In genomic region chr13:48437381-48437780, GRCh38 we compare ENCODE assay signal across 12 cellular contexts. TPM values are rescaled to one million over a fixed set of nuclear protein-coding genes. Genes with fewer than 3 reads are reported as not detected.
DNase-seq lines count a peak whose midpoint lies in the region; ATAC-seq and TF ChIP-seq lines count a peak whose summit lies in the region.
"Had no signal": no experiment of that assay in that cellular context is flagged by ENCODE, and none has a peak within 500 bp of the region (broad histone marks: within the 10 kb centered on the region; RNA-seq: fewer than 3 reads in every experiment).

No MANE protein-coding gene starts in this region.

- no peak overlapping the region for H2BK5ac ChIP-seq in mesenchymal stem cell (ENCODE audit: low read depth, low read length, poor library complexity, severe bottlenecking)

- ATAC-seq in HG02973 (IDR thresholded peaks at IDR 0.05; ENCODE audit: unreplicated experiment) (no peak), GM21737 (IDR thresholded peaks at IDR 0.05; ENCODE audit: unreplicated experiment) (no peak)
- ATAC-seq: A549 had no signal

- no peak for TF ChIP-seq POLR2A in esophagus squamous epithelium (IDR thresholded peaks at IDR 0.05)

- H3K27ac Mint-ChIP-seq in immature natural killer cell = no peak overlapping the region

- no peak overlapping the region for H2AFZ ChIP-seq in mesenchymal stem cell (ENCODE audit: low read depth, low read length)

- H3K9me3 ChIP-seq in esophagus squamous epithelium (no peaks in the 10 kb centered on the region), mesenchymal stem cell (ENCODE audit: control insufficient read depth, low read length) (no peaks in the 10 kb centered on the region)
- H3K9me3 ChIP-seq: A549, neutrophil had no signal

- H3K9ac ChIP-seq in mesenchymal stem cell (ENCODE audit: low read length) = peak overlapping the region; percentile 60

- H2AK5ac ChIP-seq in mesenchymal stem cell (ENCODE audit: low read length, severe bottlenecking) = no peak overlapping the region

- peaks cover 12 to 23% of the 10 kb centered on the region in 2 donors for H3K4me1 Mint-ChIP-seq in immature natural killer cell

- no peak overlapping the region for H3K4ac ChIP-seq in mesenchymal stem cell (ENCODE audit: low read depth in 1 of 2, low read length in 2 of 2)

- H3K4me3 Mint-ChIP-seq in immature natural killer cell = no peak overlapping the region

- H3K4me1 ChIP-seq in esophagus squamous epithelium = peaks cover 14 to 46% (median 31%) of the 10 kb centered on the region in 3 donors
- no peaks in the 10 kb centered on the region for H3K4me1 ChIP-seq in mesenchymal stem cell (ENCODE audit: control insufficient read depth, insufficient read depth, low read depth, low read length)
- H3K4me1 ChIP-seq: A549 had no signal

- H2BK15ac ChIP-seq in mesenchymal stem cell (ENCODE audit: low read depth, poor library complexity, severe bottlenecking) = no peak overlapping the region

- intact Hi-C loops in esophagus squamous epithelium (cut with DNase I) = no loop called here

- no peaks in the 10 kb centered on the region for H3K27me3 Mint-ChIP-seq in immature natural killer cell (ENCODE audit: low read depth in 3 of 3)

- H2BK12ac ChIP-seq in mesenchymal stem cell (ENCODE audit: low read length in 2 of 2) = no peak overlapping the region

- H3K79me1 ChIP-seq in mesenchymal stem cell (replicated peaks; ENCODE audit: low read length, poor library complexity, severe bottlenecking) = peaks cover 6% of the 10 kb centered on the region

- H3K36me3 Mint-ChIP-seq in immature natural killer cell = peaks cover 3 to 18% (median 8%) of the 10 kb centered on the region in 3 donors

- H3K27me3 ChIP-seq in esophagus squamous epithelium (no peaks in the 10 kb centered on the region), mesenchymal stem cell (ENCODE audit: control insufficient read depth in 1 of 2, insufficient read depth in 1 of 2, low read length in 2 of 2) (no peaks in the 10 kb centered on the region)
- H3K27me3 ChIP-seq: neutrophil had no signal

- no peak overlapping the region for H3K18ac ChIP-seq in mesenchymal stem cell (ENCODE audit: low read depth in 1 of 2, low read length in 2 of 2)

- WGBS in esophagus squamous epithelium, 2 donors = 17 to 30% methylated on average over 1 to 3 of the region's 3 CpGs
- WGBS in mesenchymal stem cell = 76% methylated on average over 3 of the region's 3 CpGs

- H4K8ac ChIP-seq in mesenchymal stem cell (ENCODE audit: low read length) = no peak overlapping the region

- peak; percentile 24 for DNase-seq in NCI-H82 (lab: John Stamatoyannopoulos, UW)
- no peak for DNase-seq in NCI-H82 treated with DMSO at 0.1 percent for 48 hours (lab: John Stamatoyannopoulos, UW; ENCODE audit: unreplicated experiment)
- DNase-seq in esophagus squamous epithelium (lab: John Stamatoyannopoulos, UW) = no peak
- no peak for DNase-seq in mesenchymal stem cell
- DNase-seq in ureter (ENCODE audit: low spot score) = peak; percentile 61
- no peak for DNase-seq in immature natural killer cell
- DNase-seq: activated CD4-positive, alpha-beta T cell treated with anti-CD3 and anti-CD28 coated beads for 1 hour had no signal

- H3K36me3 ChIP-seq in esophagus squamous epithelium = no peaks in the 10 kb centered on the region
- peaks cover 0 to 5% of the 10 kb centered on the region in 2 experiments for H3K36me3 ChIP-seq in mesenchymal stem cell (ENCODE audit: control insufficient read depth in 1 of 2, insufficient read depth in 2 of 2, low read depth in 1 of 2, low read length in 2 of 2)
- H3K36me3 ChIP-seq: neutrophil had no signal

- H3K4me3 ChIP-seq in esophagus squamous epithelium (peak overlapping the region in 1 of 4 donors; percentile 30), mesenchymal stem cell (ENCODE audit: insufficient read depth in 1 of 2, low read depth in 1 of 2, low read length in 2 of 2) (no peak overlapping the region)
- H3K4me3 ChIP-seq: A549 had no signal

- H3K23ac ChIP-seq in mesenchymal stem cell (ENCODE audit: low read length in 2 of 2) = no peak overlapping the region

- H3K4me2 ChIP-seq in mesenchymal stem cell (ENCODE audit: low read length, poor library complexity, severe bottlenecking) = no peak overlapping the region
- H3K4me2 ChIP-seq: A549 had no signal

- H3K27ac ChIP-seq in esophagus squamous epithelium (peak overlapping the region; percentile 74 to 87 (median 80)), mesenchymal stem cell (ENCODE audit: low read length, poor library complexity, severe bottlenecking) (no peak overlapping the region)
- H3K27ac ChIP-seq: A549, neutrophil had no signal

- H2BK120ac ChIP-seq in mesenchymal stem cell (ENCODE audit: low read depth, low read length) = no peak overlapping the region

- TF ChIP-seq CTCF in esophagus squamous epithelium (IDR thresholded peaks at IDR 0.05) = no peak

- no peaks in the 10 kb centered on the region for H3K9me3 Mint-ChIP-seq in immature natural killer cell

- no peak overlapping the region for H4K91ac ChIP-seq in mesenchymal stem cell (ENCODE audit: low read length)

- H3K14ac ChIP-seq in mesenchymal stem cell (ENCODE audit: low read length in 2 of 2) = no peak overlapping the region

RNA-seq across cellular contexts. Expression of gene LPAR6, which starts 24.5 kb away (rescaled TPM):
- total RNA-seq in esophagus squamous epithelium (100 to 1,000 TPM in 1 of 4 donors, 10 to 100 TPM in 3; 50.6 to 102 (median 82.2) TPM), ureter (38.4 TPM)
- 7.6 TPM for polyA plus RNA-seq in mesenchymal stem cell (2013, experiment 1 of 2)
- 7.1 TPM for polyA plus RNA-seq in mesenchymal stem cell (2013, experiment 2 of 2)
- 10 to 100 TPM in 2 of 3 donors, 1 to 10 TPM in 1; 9.4 to 19.3 (median 14.6) TPM for polyA plus RNA-seq in immature natural killer cell
- total RNA-seq: M059J had no signal

Comparison
In these comparisons a context has a peak if more than half of its experiments do, and no peak if none do; other contexts are left out.
1. DNase-seq: peak in NCI-H82 (single experiment) and ureter (single experiment); none in NCI-H82 treated with DMSO at 0.1 percent for 48 hours (single experiment), esophagus squamous epithelium (single experiment), mesenchymal stem cell (single experiment) and immature natural killer cell (0 of 3).